18 cellular contexts compared by ENCODE assay signal in the genomic region with DNA sequence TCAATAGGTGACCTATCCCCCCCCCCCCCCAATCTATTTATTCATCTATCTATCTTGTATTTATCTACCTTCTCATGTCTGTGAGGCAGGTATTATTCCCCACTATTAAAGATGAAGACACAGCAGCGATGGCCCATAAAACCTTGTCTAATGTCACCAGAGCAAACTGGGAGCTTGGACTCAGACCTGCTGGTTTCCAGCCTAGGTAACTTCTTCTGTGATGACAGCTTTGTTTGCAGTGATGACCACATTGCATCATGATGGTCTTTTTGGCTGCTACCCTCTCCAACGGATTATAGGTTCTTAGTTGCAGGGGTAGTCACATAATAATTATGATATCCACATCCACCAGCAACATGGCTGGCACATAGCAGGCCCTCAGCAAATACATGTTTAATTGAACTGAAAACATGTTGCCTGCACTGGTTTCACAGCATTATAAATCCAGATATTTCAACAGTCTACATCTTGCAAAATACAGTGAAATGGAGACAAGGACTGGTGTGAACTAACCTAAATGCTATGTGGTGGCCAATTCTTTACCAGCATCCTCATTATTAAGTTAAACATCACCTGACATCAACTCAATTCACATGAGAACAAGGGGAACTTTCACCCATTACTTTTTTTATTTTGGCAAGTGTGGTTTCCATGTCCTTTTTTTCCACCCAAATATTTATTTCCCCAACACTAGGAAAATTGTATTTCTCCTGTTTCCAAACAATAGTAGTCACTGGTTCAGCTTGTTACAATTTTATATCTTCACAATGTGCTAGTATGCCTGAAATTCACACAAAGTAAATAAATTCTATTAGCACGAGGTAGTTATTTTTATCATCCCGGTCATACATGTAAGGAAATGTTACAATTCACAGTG.
DNase-seq lines count a peak whose midpoint lies in the region; FAIRE-seq and TF ChIP-seq lines count a peak whose summit lies in the region.
"Had no signal": no experiment of that assay in that cellular context is flagged by ENCODE, and none has a peak within 500 bp of the region (broad histone marks: within the 10 kb centered on the region; RNA-seq: fewer than 3 reads in every experiment).

No MANE protein-coding gene starts in this region.

- peak overlapping the region; percentile 90 for H3K27ac Mint-ChIP-seq in mesothelial cell of epicardium
- H3K27ac Mint-ChIP-seq: dendritic cell treated with granulocyte-macrophage colony-stimulating factor and Interleukin-4, amounts not matched to agents 40 ng/mL and 50 ng/mL, for 4 days had no signal

- no peaks in the 10 kb centered on the region for H3K9me1 ChIP-seq in endothelial cell of umbilical vein (replicated peaks; ENCODE audit: control insufficient read depth, extremely low read depth, insufficient read depth, low read length)

- H3K9ac ChIP-seq in BLaER1 (no peak overlapping the region; the same call in 1 of the 2 replicates), endothelial cell of umbilical vein (replicated peaks; ENCODE audit: extremely low read depth, insufficient read depth, low read length) (no peak overlapping the region)
- H3K9ac ChIP-seq: KMS-11 had no signal

- CTCF ChIA-PET in endothelial cell of umbilical vein (lab: Charles Lee), result interaction anchor here (0.5 to 1.5 kb wide), 6 partner anchors 98 to 1824 kb away, joined by 3 to 5 read pairs (median 4); a partner anchor contains a TSS

- no peak overlapping the region for H2AFZ ChIP-seq in endothelial cell of umbilical vein (ENCODE audit: low read depth, low read length)

- intact Hi-C loops in endothelial cell of umbilical vein (cut with micrococcal nuclease), result loop anchor here (1.0 kb wide), 1 partner anchor 585 kb away; no protein-coding TSS in a partner anchor

- H3K4me2 ChIP-seq in BLaER1, result peak overlapping the region; percentile 71
- peak overlapping the region; percentile 10 for H3K4me2 ChIP-seq in endothelial cell of umbilical vein (ENCODE audit: insufficient read depth, low read length)
- H3K4me2 ChIP-seq: KMS-11 had no signal

- dilution Hi-C loops in endothelial cell of umbilical vein (cut with MboI; ENCODE audit: extremely low pct_ligation_motif_present, low sequenced_read_pairs), result no loop called here

- H3K9me3 Mint-ChIP-seq in mesothelial cell of epicardium, result peaks cover 12% of the 10 kb centered on the region
- H3K9me3 Mint-ChIP-seq: dendritic cell treated with granulocyte-macrophage colony-stimulating factor and Interleukin-4, amounts not matched to agents 40 ng/mL and 50 ng/mL, for 4 days had no signal

- H3K27me3 Mint-ChIP-seq in mesothelial cell of epicardium (ENCODE audit: low read depth), result no peaks in the 10 kb centered on the region
- H3K27me3 Mint-ChIP-seq: dendritic cell treated with granulocyte-macrophage colony-stimulating factor and Interleukin-4, amounts not matched to agents 40 ng/mL and 50 ng/mL, for 4 days had no signal

- no peaks in the 10 kb centered on the region for H3K79me2 ChIP-seq in endothelial cell of umbilical vein (ENCODE audit: control insufficient read depth, insufficient read depth, low read length)

- POLR2A ChIA-PET in endothelial cell of umbilical vein (lab: Charles Lee), result interaction anchor here (0.6 to 1.3 kb wide), 2 partner anchors 141 to 1820 kb away, joined by 3 to 4 read pairs; a partner anchor contains a TSS

- H3K4me1 Mint-ChIP-seq in mesothelial cell of epicardium, result peaks cover 30% of the 10 kb centered on the region

- H3K4me1 ChIP-seq in BLaER1, result peaks cover 22% of the 10 kb centered on the region
- peaks cover 6% of the 10 kb centered on the region for H3K4me1 ChIP-seq in endothelial cell of umbilical vein (ENCODE audit: control insufficient read depth, extremely low read depth, insufficient read depth, low read length)
- H3K4me1 ChIP-seq: Caco-2, uterus had no signal

- TF ChIP-seq CTCF in endothelial cell of umbilical vein (IDR thresholded peaks at IDR 0.05; ENCODE audit: extremely low read depth in 1 of 2, insufficient read depth in 1 of 2, low read depth in 1 of 2, low read length in 2 of 2), result no peak
- TF ChIP-seq CTCF in mesothelial cell of epicardium (IDR thresholded peaks at IDR 0.05; ENCODE audit: unreplicated experiment), result no peak

- DNase-seq in NCI-H69 (lab: John Stamatoyannopoulos, UW), result peak; percentile 29
- no peak for DNase-seq in endothelial cell of umbilical vein (ENCODE audit: low read depth, low spot score)
- DNase-seq in mesothelial cell of epicardium (ENCODE audit: low spot score in 2 of 2, unreplicated experiment in 2 of 2), result no peak
- DNase-seq in MG63, result no peak
- DNase-seq in T-helper 9 cell, result no peak
- no peak for DNase-seq in HuH-7.5 (ENCODE audit: low spot score)
- DNase-seq in NCI-H2107 (lab: John Stamatoyannopoulos, UW), result no peak
- DNase-seq: activated CD4-positive, alpha-beta T cell treated with anti-CD3 and anti-CD28 coated beads, Interleukin-2, amount 50 U/mL, for 1 hour; activated naive CD4-positive, alpha-beta T cell treated with Interleukin-2 at 50 U/mL for 16 hours; right cardiac atrium; RPMI8226; stimulated activated CD4-positive, alpha-beta T cell treated with anti-CD3 and anti-CD28 coated beads, Interleukin-2, amount 100 ng/mL, for 24 hours; uterus had no signal

- peak overlapping the region; percentile 56 for H3K27ac ChIP-seq in BLaER1
- no peak overlapping the region for H3K27ac ChIP-seq in endothelial cell of umbilical vein (ENCODE audit: insufficient read depth, low read depth, low read length)
- H3K27ac ChIP-seq: KMS-11, neutrophil had no signal

- no peak for TF ChIP-seq POLR2A in endothelial cell of umbilical vein (IDR thresholded peaks at IDR 0.05; ENCODE audit: low read depth, low read length)

- H4K20me1 ChIP-seq in BLaER1 (no peaks in the 10 kb centered on the region), endothelial cell of umbilical vein (replicated peaks; ENCODE audit: control insufficient read depth, extremely low read depth, insufficient read depth, low read length) (no peaks in the 10 kb centered on the region)

- H3K36me3 ChIP-seq in BLaER1 (no peaks in the 10 kb centered on the region), endothelial cell of umbilical vein (ENCODE audit: control insufficient read depth in 2 of 2, extremely low read depth in 1 of 2, insufficient read depth in 2 of 2, low read length in 2 of 2) (no peaks in the 10 kb centered on the region), MG63 (no peaks in the 10 kb centered on the region)
- H3K36me3 ChIP-seq: neutrophil, uterus had no signal

- no peaks in the 10 kb centered on the region for H3K9me3 ChIP-seq in BLaER1
- H3K9me3 ChIP-seq in endothelial cell of umbilical vein (replicated peaks; ENCODE audit: control insufficient read depth, insufficient read depth, low read length), result no peaks in the 10 kb centered on the region
- no peaks in the 10 kb centered on the region for H3K9me3 ChIP-seq in MG63
- H3K9me3 ChIP-seq: Caco-2, neutrophil, uterus had no signal

- peaks cover 4% of the 10 kb centered on the region for H3K36me3 Mint-ChIP-seq in mesothelial cell of epicardium

- no peak for FAIRE-seq in endothelial cell of umbilical vein (lab: Jason Lieb, UNC)

- no peak overlapping the region for H3K4me3 Mint-ChIP-seq in mesothelial cell of epicardium
- H3K4me3 Mint-ChIP-seq: dendritic cell treated with granulocyte-macrophage colony-stimulating factor and Interleukin-4, amounts not matched to agents 40 ng/mL and 50 ng/mL, for 4 days had no signal

- H3K4me3 ChIP-seq in BLaER1 (no peak overlapping the region), endothelial cell of umbilical vein (replicated peaks in 1 of 3; ENCODE audit: insufficient read depth in 1 of 3, low read depth in 1 of 3, low read length in 3 of 3) (no peak overlapping the region), MG63 (no peak overlapping the region)
- H3K4me3 ChIP-seq: uterus had no signal

- BruUV-seq in endothelial cell of umbilical vein (replicated peaks; lab: Mats Ljungman, UMichigan), result no TSS peak

- H3K27me3 ChIP-seq in BLaER1 (no peaks in the 10 kb centered on the region), endothelial cell of umbilical vein (ENCODE audit: control insufficient read depth in 2 of 2, insufficient read depth in 2 of 2, low read length in 2 of 2) (no peaks in the 10 kb centered on the region), MG63 (no peaks in the 10 kb centered on the region)
- H3K27me3 ChIP-seq: neutrophil, uterus had no signal

TF ChIP-seq in endothelial cell of umbilical vein, 7 proteins besides CTCF, POLR2A, EP300 and RAD21:
- TF ChIP-seq, protein P1, sequence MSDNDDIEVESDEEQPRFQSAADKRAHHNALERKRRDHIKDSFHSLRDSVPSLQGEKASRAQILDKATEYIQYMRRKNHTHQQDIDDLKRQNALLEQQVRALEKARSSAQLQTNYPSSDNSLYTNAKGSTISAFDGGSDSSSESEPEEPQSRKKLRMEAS (IDR thresholded peaks at IDR 0.05; ENCODE audit: insufficient read depth, insufficient read length), result no peak
- TF ChIP-seq GATA2 (IDR thresholded peaks at IDR 0.05; ENCODE audit: insufficient read depth, insufficient read length, low read depth, low read length), result no peak
- no peak for TF ChIP-seq MYC (IDR thresholded peaks at IDR 0.05; ENCODE audit: low read depth, low read length)
- TF ChIP-seq JUN (IDR thresholded peaks at IDR 0.05; ENCODE audit: borderline replicate concordance, insufficient read depth, insufficient read length, low read depth), result no peak
- TF ChIP-seq EZH2 (IDR thresholded peaks at IDR 0.05; ENCODE audit: borderline replicate concordance, low read depth, low read length, severe bottlenecking), result no peak
TF ChIP-seq in endothelial cell of umbilical vein: peak in this region for 0.
